In genomic region chr12:53197011-53197640, GRCh38 we compare ENCODE assay signal across 11 cellular contexts. TPM values are rescaled to one million over a fixed set of nuclear protein-coding genes. Genes with fewer than 3 reads are reported as not detected.
DNase-seq lines count a peak whose midpoint lies in the region; ATAC-seq and TF ChIP-seq lines count a peak whose summit lies in the region.
"Had no signal": no experiment of that assay in that cellular context is flagged by ENCODE, and none has a peak within 500 bp of the region (broad histone marks: within the 10 kb centered on the region; RNA-seq: fewer than 3 reads in every experiment).

No MANE protein-coding gene starts in this region.

- in situ Hi-C loops in GM23248 (cut with MboI), result no loop called here

- no peaks in the 10 kb centered on the region; the same call in 1 of the 2 replicates for H3K4me1 ChIP-seq in GM23248 (ENCODE audit: insufficient read depth)
- no peaks in the 10 kb centered on the region for H3K4me1 ChIP-seq in psoas muscle

- H3F3A ChIP-seq in GM23248 (ENCODE audit: insufficient read depth), result no peaks in the 10 kb centered on the region

- no peak for DNase-seq in CD4-positive, alpha-beta T cell
- no peak for DNase-seq in GM23248
- no peak for DNase-seq in epithelial cell of proximal tubule (ENCODE audit: low read depth)
- no peak for DNase-seq in psoas muscle
- no peak for DNase-seq in DMS 273 (lab: John Stamatoyannopoulos, UW; ENCODE audit: unreplicated experiment)
- DNase-seq in NCI-H187 (lab: John Stamatoyannopoulos, UW), result no peak
- DNase-seq: amniotic stem cell, NCI-H2171 treated with DMSO at 0.1 percent for 48 hours, SHP77 had no signal

- 84 to 85% methylated on average over 17 to 19 of the region's 19 CpGs for WGBS in GM23248 (ENCODE audit: low coverage in 1 of 2, low lambda C conversion rate in 2 of 2, missing lambda C conversion rate in 2 of 2), 2 experiments
- WGBS in psoas muscle, 3 donors, result 60 to 67% (median 61%) methylated on average over 19 of the region's 19 CpGs

- peak overlapping the region; percentile 62 for H3K4me3 Mint-ChIP-seq in CD4-positive, alpha-beta T cell

- H3K9me3 ChIP-seq in CD4-positive, alpha-beta T cell (ENCODE audit: control insufficient read depth, low read length), result no peaks in the 10 kb centered on the region
- H3K9me3 ChIP-seq in GM23248 (ENCODE audit: low read depth), result no peaks in the 10 kb centered on the region
- no peaks in the 10 kb centered on the region for H3K9me3 ChIP-seq in psoas muscle

- no peaks in the 10 kb centered on the region for H3K9me3 Mint-ChIP-seq in CD4-positive, alpha-beta T cell

- H3K4me3 ChIP-seq in GM23248, result no peak overlapping the region
- H3K4me3 ChIP-seq in epithelial cell of proximal tubule (ENCODE audit: low read depth, low read length), result peak overlapping the region; percentile 48
- H3K4me3 ChIP-seq in psoas muscle, result peak overlapping the region; percentile 54

- intact Hi-C loops in CD4-positive, alpha-beta T cell (cut with DNase I, micrococcal nuclease), result loop anchor here in 1 of 2 experiments (10.0 kb wide), 1 partner anchor 132 kb away; no protein-coding TSS in a partner anchor
- intact Hi-C loops in psoas muscle (cut with DNase I), result loop anchor here (1.0 to 5.0 kb wide), 3 partner anchors 38 to 130 kb away; no protein-coding TSS in a partner anchor

- no peak for TF ChIP-seq CTCF in CD4-positive, alpha-beta T cell (IDR thresholded peaks at IDR 0.05)
- TF ChIP-seq CTCF in epithelial cell of proximal tubule (conservative IDR thresholded peaks at IDR 0.05; ENCODE audit: low read depth, low read length) (no peak), psoas muscle (IDR thresholded peaks at IDR 0.05) (no peak)

- H3K9ac ChIP-seq in GM23248, result no peak overlapping the region

- no peaks in the 10 kb centered on the region for H3K36me3 ChIP-seq in GM23248 (ENCODE audit: low read depth)
- peaks cover 0 to 5% of the 10 kb centered on the region in 2 donors for H3K36me3 ChIP-seq in psoas muscle (ENCODE audit: insufficient read depth in 1 of 2, low read depth in 1 of 2)

- no peaks in the 10 kb centered on the region for H3K9me2 ChIP-seq in GM23248 (ENCODE audit: insufficient read depth)

- peaks cover 66% of the 10 kb centered on the region for H3K4me1 Mint-ChIP-seq in CD4-positive, alpha-beta T cell (ENCODE audit: low read depth)

- peaks cover 86% of the 10 kb centered on the region for H3K36me3 Mint-ChIP-seq in CD4-positive, alpha-beta T cell (ENCODE audit: low read depth)

- no peak for ATAC-seq in CD4-positive, alpha-beta T cell (ENCODE audit: poor library complexity)
- ATAC-seq in psoas muscle (peak in 1 of 4 donors; percentile 24), GM21825 (IDR thresholded peaks at IDR 0.05; ENCODE audit: unreplicated experiment) (no peak), GM21576 (IDR thresholded peaks at IDR 0.05; ENCODE audit: unreplicated experiment) (no peak)

- no peak overlapping the region for H3K4me2 ChIP-seq in GM23248 (ENCODE audit: unreplicated experiment)

- H2AFZ ChIP-seq in GM23248, result peak overlapping the region; percentile 83

- CTCF ChIA-PET in CD4-positive, alpha-beta T cell (lab: Charles Lee), result interaction anchor here (1.0 to 4.5 kb wide), 8 partner anchors 8 to 70 kb away, joined by 3 to 32 read pairs (median 4); partner anchors contain the start of gene ITGB7

- H3K27me3 Mint-ChIP-seq in CD4-positive, alpha-beta T cell, result no peaks in the 10 kb centered on the region

- no peaks in the 10 kb centered on the region for H4K20me1 ChIP-seq in GM23248 (ENCODE audit: insufficient read depth)

- POLR2A ChIA-PET in CD4-positive, alpha-beta T cell (lab: Charles Lee), result interaction anchor here (0.7 to 5.0 kb wide), 8 partner anchors 8 to 124 kb away, joined by 3 to 53 read pairs (median 18); partner anchors contain the start of genes AAAS, CSAD, ITGB7 and PFDN5

- H3K27ac ChIP-seq in CD4-positive, alpha-beta T cell (ENCODE audit: low read depth, low read length), result peak overlapping the region; percentile 73
- H3K27ac ChIP-seq in GM23248, result no peak overlapping the region
- no peak overlapping the region for H3K27ac ChIP-seq in psoas muscle

- H3K79me2 ChIP-seq in GM23248 (ENCODE audit: insufficient read depth), result no peaks in the 10 kb centered on the region

- no peaks in the 10 kb centered on the region for H3K27me3 ChIP-seq in CD4-positive, alpha-beta T cell (ENCODE audit: control insufficient read depth, insufficient read depth, low read length)
- H3K27me3 ChIP-seq in GM23248 (replicated peaks; ENCODE audit: insufficient read depth), result no peaks in the 10 kb centered on the region
- peaks cover 0 to 3% (median 0%) of the 10 kb centered on the region in 3 donors for H3K27me3 ChIP-seq in psoas muscle (ENCODE audit: insufficient read depth in 3 of 3, low read length in 2 of 3)

- peak overlapping the region; percentile 80 for H3K27ac Mint-ChIP-seq in CD4-positive, alpha-beta T cell

RNA-seq across cellular contexts. Expression of gene ITGB7, which starts 9.9 kb away (rescaled TPM):
- 100 to 1,000 TPM; 166 to 180 TPM for total RNA-seq in CD4-positive, alpha-beta T cell
- total RNA-seq in GM23248 (2014; rRNA removed; shearing (Covaris generic)), result 1.4 and 2.4 TPM in 2 replicates
- polyA plus RNA-seq in GM23248 (2016; fragmentation: Nextera tagmentation; extraction: Ambion mirVana) (0.84 and 1.2 TPM in 2 replicates), psoas muscle (under 1 TPM; 0.19 to 0.73 (median 0.35) TPM)
- total RNA-seq in epithelial cell of proximal tubule (0.46 and 3.3 TPM in 2 replicates), psoas muscle (1 to 10 TPM in 2 of 4 donors, under 1 TPM in 2; 0.40 to 1.6 (median 0.94) TPM)

RNA-seq across cellular contexts. Expression of gene CSAD, which starts 16.4 kb away (rescaled TPM):
- total RNA-seq in CD4-positive, alpha-beta T cell, result 10 to 100 TPM; 56.7 to 57.3 TPM
- total RNA-seq in GM23248 (2014; rRNA removed; shearing (Covaris generic)), result 13.4 and 14.2 TPM in 2 replicates
- polyA plus RNA-seq in GM23248 (2016; fragmentation: Nextera tagmentation; extraction: Ambion mirVana), result 6.1 and 8.6 TPM in 2 replicates
- 1.6 and 10.4 TPM in 2 replicates for total RNA-seq in epithelial cell of proximal tubule
- 1 to 10 TPM; 3.9 to 6.6 (median 5.9) TPM for total RNA-seq in psoas muscle
- polyA plus RNA-seq in psoas muscle, result 1 to 10 TPM; 5.5 to 7.8 (median 6.8) TPM

RNA-seq across cellular contexts. Expression of gene ZNF740, which starts 16.6 kb away (rescaled TPM):
- total RNA-seq in CD4-positive, alpha-beta T cell, result 10 to 100 TPM; 24.4 to 24.7 TPM
- 5.1 and 6.5 TPM in 2 replicates for total RNA-seq in GM23248 (2014; rRNA removed; shearing (Covaris generic))
- polyA plus RNA-seq in GM23248 (2016; fragmentation: Nextera tagmentation; extraction: Ambion mirVana) (2.8 and 3.9 TPM in 2 replicates), psoas muscle (1 to 10 TPM; 3.3 to 8.8 (median 4.7) TPM)
- total RNA-seq in epithelial cell of proximal tubule (5.5 and 7.0 TPM in 2 replicates), psoas muscle (10 to 100 TPM; 15.7 to 22.8 (median 19.8) TPM)

RNA-seq across cellular contexts. Expression of gene RARG, which starts 34.9 kb away (rescaled TPM):
- 10 to 100 TPM; 14.0 to 15.8 TPM for total RNA-seq in CD4-positive, alpha-beta T cell
- 75.3 and 76.6 TPM in 2 replicates for total RNA-seq in GM23248 (2014; rRNA removed; shearing (Covaris generic))
- 116 and 118 TPM in 2 replicates for polyA plus RNA-seq in GM23248 (2016; fragmentation: Nextera tagmentation; extraction: Ambion mirVana)
- 4.2 and 6.1 TPM in 2 replicates for total RNA-seq in epithelial cell of proximal tubule
- total RNA-seq in psoas muscle, result 10 to 100 TPM in 1 of 4 donors, 1 to 10 TPM in 3; 5.0 to 10.7 (median 6.2) TPM
- 10 to 100 TPM in 1 of 3 donors, 1 to 10 TPM in 2; 3.7 to 10.8 (median 8.2) TPM for polyA plus RNA-seq in psoas muscle

Comparison
In these comparisons a context has a peak if more than half of its experiments do, and no peak if none do; other contexts are left out.
1. RNA of gene ITGB7, which starts 9.9 kb away (total RNA-seq): 166 to 180 TPM in CD4-positive, alpha-beta T cell; 1.4 to 2.4 TPM in GM23248, 0.40 to 1.6 TPM in psoas muscle and 0.46 to 3.3 TPM in epithelial cell of proximal tubule; every median in the first group is over 10 times any median in the second.